15 cellular contexts compared by ENCODE assay signal in genomic region chr6:26129656-26130055, GRCh38. TPM values are rescaled to one million over a fixed set of nuclear protein-coding genes. Genes with fewer than 3 reads are reported as not detected.
DNase-seq lines count a peak whose midpoint lies in the region; ATAC-seq and TF ChIP-seq lines count a peak whose summit lies in the region.
"Had no signal": no experiment of that assay in that cellular context is flagged by ENCODE, and none has a peak within 500 bp of the region (broad histone marks: within the 10 kb centered on the region; RNA-seq: fewer than 3 reads in every experiment).

No MANE protein-coding gene starts in this region.

- TF ChIP-seq CTCF in type B pancreatic cell (conservative IDR thresholded peaks at IDR 0.05) (no peak), tibial artery (IDR thresholded peaks at IDR 0.05) (no peak)

- no peaks in the 10 kb centered on the region for H3K9me3 ChIP-seq in tibial artery
- H3K9me3 ChIP-seq: thoracic aorta had no signal

- CTCF ChIA-PET in activated naive CD4-positive, alpha-beta T cell treated with anti-CD3 and anti-CD28 coated beads for 36 hours (lab: Charles Lee), result no interaction called here

- H3K4me3 ChIP-seq in tibial artery, result no peak overlapping the region
- H3K4me3 ChIP-seq: thoracic aorta had no signal

- H3K36me3 Mint-ChIP-seq in activated naive CD4-positive, alpha-beta T cell treated with anti-CD3 and anti-CD28 coated beads for 36 hours (ENCODE audit: low read depth), result peaks cover 16% of the 10 kb centered on the region
- peaks cover 21 to 24% of the 10 kb centered on the region in 2 donors for H3K36me3 Mint-ChIP-seq in activated naive CD4-positive, alpha-beta T cell treated with anti-CD3 and anti-CD28 coated beads, Interleukin-2, amount 50 U/mL, for 72 hours
- H3K36me3 Mint-ChIP-seq in effector memory CD8-positive, alpha-beta T cell (ENCODE audit: insufficient read depth), result peaks cover 38% of the 10 kb centered on the region
- peaks cover 32% of the 10 kb centered on the region for H3K36me3 Mint-ChIP-seq in type B pancreatic cell

- peaks cover 11 to 24% (median 12%) of the 10 kb centered on the region in 3 donors for H3K36me3 ChIP-seq in tibial artery
- H3K36me3 ChIP-seq: thoracic aorta had no signal

- peak overlapping the region; percentile 44 for H3K27ac Mint-ChIP-seq in activated naive CD4-positive, alpha-beta T cell treated with anti-CD3 and anti-CD28 coated beads for 36 hours
- H3K27ac Mint-ChIP-seq in activated naive CD4-positive, alpha-beta T cell treated with anti-CD3 and anti-CD28 coated beads, Interleukin-2, amount 50 U/mL, for 72 hours, result peak overlapping the region in 1 of 2 donors; percentile 7
- no peak overlapping the region for H3K27ac Mint-ChIP-seq in effector memory CD8-positive, alpha-beta T cell
- H3K27ac Mint-ChIP-seq in type B pancreatic cell, result peak overlapping the region; percentile 47
- H3K27ac Mint-ChIP-seq: activated T-helper 17 cell treated with anti-CD3 and anti-CD28 coated beads, Interleukin-2, amount 50 U/mL, for 72 hours had no signal

- no peak for ATAC-seq in activated naive CD4-positive, alpha-beta T cell treated with anti-CD3 and anti-CD28 coated beads, Interleukin-2, amount 50 U/mL, for 72 hours
- ATAC-seq in effector memory CD8-positive, alpha-beta T cell (replicated peaks), result peak; percentile 16
- ATAC-seq: activated T-helper 17 cell treated with anti-CD3 and anti-CD28 coated beads, Interleukin-2, amount 50 U/mL, for 72 hours had no signal

- peaks cover 0 to 31% (median 16%) of the 10 kb centered on the region in 4 donors for H3K4me1 ChIP-seq in tibial artery

- no peaks in the 10 kb centered on the region for H3K27me3 Mint-ChIP-seq in activated naive CD4-positive, alpha-beta T cell treated with anti-CD3 and anti-CD28 coated beads for 36 hours (ENCODE audit: low read depth)
- H3K27me3 Mint-ChIP-seq in effector memory CD8-positive, alpha-beta T cell, result no peaks in the 10 kb centered on the region
- no peaks in the 10 kb centered on the region for H3K27me3 Mint-ChIP-seq in type B pancreatic cell
- H3K27me3 Mint-ChIP-seq: activated T-helper 17 cell treated with anti-CD3 and anti-CD28 coated beads, Interleukin-2, amount 50 U/mL, for 72 hours had no signal

- no peak overlapping the region for H3K4me3 Mint-ChIP-seq in activated naive CD4-positive, alpha-beta T cell treated with anti-CD3 and anti-CD28 coated beads for 36 hours
- no peak overlapping the region for H3K4me3 Mint-ChIP-seq in effector memory CD8-positive, alpha-beta T cell
- H3K4me3 Mint-ChIP-seq in type B pancreatic cell, result peak overlapping the region; percentile 39
- H3K4me3 Mint-ChIP-seq: activated T-helper 17 cell treated with anti-CD3 and anti-CD28 coated beads, Interleukin-2, amount 50 U/mL, for 72 hours had no signal

- no peak overlapping the region for H3K27ac ChIP-seq in tibial artery
- H3K27ac ChIP-seq: thoracic aorta, VCaP had no signal

- intact Hi-C loops in activated naive CD4-positive, alpha-beta T cell treated with anti-CD3 and anti-CD28 coated beads for 36 hours (cut with micrococcal nuclease), result loop anchor here (10.0 kb wide), 1 partner anchor 1195 kb away; the partner anchor contains the start of gene RIPOR2
- intact Hi-C loops in tibial artery (cut with DNase I; ENCODE audit: low total_unique reads), result no loop called here

- H3K27me3 ChIP-seq in tibial artery, result no peaks in the 10 kb centered on the region

- DNase-seq in activated naive CD4-positive, alpha-beta T cell treated with anti-CD3 and anti-CD28 coated beads for 36 hours, result no peak
- DNase-seq in activated naive CD4-positive, alpha-beta T cell treated with anti-CD3 and anti-CD28 coated beads, Interleukin-2, amount 50 U/mL, for 72 hours (ENCODE audit: low spot score in 2 of 2), result no peak
- DNase-seq in NAMALWA (ENCODE audit: low spot score) (peak; percentile 21), type B pancreatic cell (ENCODE audit: extremely low spot score, unreplicated experiment) (no peak), NOMO-1 (lab: John Stamatoyannopoulos, UW; ENCODE audit: unreplicated experiment in 2 of 2) (no peak), tibial artery (no peak), HT-29 (ENCODE audit: low spot score) (no peak)
- no peak for DNase-seq in effector memory CD8-positive, alpha-beta T cell
- DNase-seq: ACHN, hypothalamus, MV-4-11, NCI-H2081 treated with DMSO at 0.1 percent for 48 hours had no signal

- H3K4me1 Mint-ChIP-seq in activated naive CD4-positive, alpha-beta T cell treated with anti-CD3 and anti-CD28 coated beads for 36 hours (ENCODE audit: low read depth), result peaks cover 58% of the 10 kb centered on the region
- peaks cover 28 to 36% of the 10 kb centered on the region in 2 donors for H3K4me1 Mint-ChIP-seq in effector memory CD8-positive, alpha-beta T cell (ENCODE audit: low read depth in 2 of 2)
- H3K4me1 Mint-ChIP-seq in type B pancreatic cell (ENCODE audit: unreplicated experiment), result peaks cover 18% of the 10 kb centered on the region

- H3K9me3 Mint-ChIP-seq in activated naive CD4-positive, alpha-beta T cell treated with anti-CD3 and anti-CD28 coated beads for 36 hours, result no peaks in the 10 kb centered on the region
- H3K9me3 Mint-ChIP-seq in activated naive CD4-positive, alpha-beta T cell treated with anti-CD3 and anti-CD28 coated beads, Interleukin-2, amount 50 U/mL, for 72 hours, result no peaks in the 10 kb centered on the region
- no peaks in the 10 kb centered on the region for H3K9me3 Mint-ChIP-seq in effector memory CD8-positive, alpha-beta T cell
- H3K9me3 Mint-ChIP-seq in type B pancreatic cell, result no peaks in the 10 kb centered on the region
- H3K9me3 Mint-ChIP-seq: activated T-helper 17 cell treated with anti-CD3 and anti-CD28 coated beads, Interleukin-2, amount 50 U/mL, for 72 hours had no signal

RNA-seq across cellular contexts. Expression of gene HFE, which starts 42.4 kb away (rescaled TPM):
- 1 to 10 TPM in 1 of 2 experiments, under 1 TPM in 1; 0.57 to 1.4 TPM for total RNA-seq in activated naive CD4-positive, alpha-beta T cell treated with anti-CD3 and anti-CD28 coated beads for 36 hours
- 1 to 10 TPM in 1 of 2 donors, under 1 TPM in 1; 0.23 to 2.1 TPM for total RNA-seq in activated naive CD4-positive, alpha-beta T cell treated with anti-CD3 and anti-CD28 coated beads, Interleukin-2, amount 50 U/mL, for 72 hours
- total RNA-seq in type B pancreatic cell (ENCODE audit: low replicate concordance), result 2.2 and 2.6 TPM in 2 replicates
- total RNA-seq in HT-29 (2014; rRNA removed; shearing (Covaris generic)), result 7.3 and 8.7 TPM in 2 replicates

Comparison
In these comparisons a context has a peak if more than half of its experiments do, and no peak if none do; other contexts are left out.
1. H3K27ac Mint-ChIP-seq: peak in activated naive CD4-positive, alpha-beta T cell treated with anti-CD3 and anti-CD28 coated beads for 36 hours (single experiment) and type B pancreatic cell (single experiment); none in effector memory CD8-positive, alpha-beta T cell (0 of 2).